12 cellular contexts compared by ENCODE assay signal in genomic region chr16:17590711-17591654, GRCh38.
DNase-seq lines count a peak whose midpoint lies in the region; ATAC-seq and TF ChIP-seq lines count a peak whose summit lies in the region.
"Had no signal": no experiment of that assay in that cellular context is flagged by ENCODE, and none has a peak within 500 bp of the region (broad histone marks: within the 10 kb centered on the region; RNA-seq: fewer than 3 reads in every experiment).

No MANE protein-coding gene starts in this region.

- H3K4me3 Mint-ChIP-seq in activated CD8-positive, alpha-beta T cell treated with anti-CD3 and anti-CD28 coated beads, Interleukin-2, amount 10 ng/mL, durations not matched to agents 7 days and 5 days: no peak overlapping the region

- H3K4me3 ChIP-seq in sigmoid colon (no peak overlapping the region), OCI-LY7 (ENCODE audit: low read depth, low read length, poor library complexity, severe bottlenecking) (no peak overlapping the region)
- H3K4me3 ChIP-seq: tibial artery had no signal

- H3K36me3 Mint-ChIP-seq in activated CD8-positive, alpha-beta T cell treated with anti-CD3 and anti-CD28 coated beads, Interleukin-2, amount 10 ng/mL, durations not matched to agents 7 days and 5 days (ENCODE audit: low read depth): no peaks in the 10 kb centered on the region

- H3K27ac ChIP-seq in sigmoid colon (no peak overlapping the region), OCI-LY7 (ENCODE audit: low read depth, low read length, poor library complexity, severe bottlenecking) (no peak overlapping the region)
- H3K27ac ChIP-seq: KMS-11, tibial artery had no signal

- peaks cover 3% of the 10 kb centered on the region for H3K9me3 Mint-ChIP-seq in activated CD8-positive, alpha-beta T cell treated with anti-CD3 and anti-CD28 coated beads, Interleukin-2, amount 10 ng/mL, durations not matched to agents 7 days and 5 days (ENCODE audit: insufficient read depth)

- TF ChIP-seq EP300 in sigmoid colon (IDR thresholded peaks at IDR 0.05): no peak

- no peak overlapping the region for H3K4me2 ChIP-seq in OCI-LY7 (ENCODE audit: low read length)
- H3K4me2 ChIP-seq: KMS-11 had no signal

- no peaks in the 10 kb centered on the region for H3K79me2 ChIP-seq in OCI-LY7 (ENCODE audit: insufficient read depth, low read depth, low read length)

- no peak for TF ChIP-seq CTCF in sigmoid colon (IDR thresholded peaks at IDR 0.05)
- no peak for TF ChIP-seq CTCF in OCI-LY7 (conservative IDR thresholded peaks at IDR 0.05; ENCODE audit: low read length)

- H3K36me3 ChIP-seq in sigmoid colon: no peaks in the 10 kb centered on the region
- no peaks in the 10 kb centered on the region for H3K36me3 ChIP-seq in OCI-LY7 (ENCODE audit: insufficient read depth, low read length)
- H3K36me3 ChIP-seq: tibial artery had no signal

- ATAC-seq in activated CD8-positive, alpha-beta T cell treated with anti-CD3 and anti-CD28 coated beads, Interleukin-2, amount 10 ng/mL, durations not matched to agents 7 days and 5 days: peak; percentile 76
- no peak for ATAC-seq in GM18498 (IDR thresholded peaks at IDR 0.05; ENCODE audit: unreplicated experiment)

- H3K27me3 ChIP-seq in sigmoid colon: no peaks in the 10 kb centered on the region
- H3K27me3 ChIP-seq: tibial artery had no signal

- no TSS peak for BruUV-seq in OCI-LY7 (replicated peaks; lab: Mats Ljungman, UMichigan)

- peaks cover 10% of the 10 kb centered on the region for H3K4me1 Mint-ChIP-seq in activated CD8-positive, alpha-beta T cell treated with anti-CD3 and anti-CD28 coated beads, Interleukin-2, amount 10 ng/mL, durations not matched to agents 7 days and 5 days (ENCODE audit: low read depth)

- H3K27me3 Mint-ChIP-seq in activated CD8-positive, alpha-beta T cell treated with anti-CD3 and anti-CD28 coated beads, Interleukin-2, amount 10 ng/mL, durations not matched to agents 7 days and 5 days (ENCODE audit: low read depth): peaks cover 10% of the 10 kb centered on the region

- peak overlapping the region; percentile 71 for H3K27ac Mint-ChIP-seq in activated CD8-positive, alpha-beta T cell treated with anti-CD3 and anti-CD28 coated beads, Interleukin-2, amount 10 ng/mL, durations not matched to agents 7 days and 5 days

- no peaks in the 10 kb centered on the region for H4K20me1 ChIP-seq in OCI-LY7 (ENCODE audit: insufficient read depth, low read length)

- intact Hi-C loops in sigmoid colon (cut with DNase I) (loop anchor here (5.0 kb wide), 1 partner anchor 49 kb away; no protein-coding TSS in a partner anchor), OCI-LY7 (cut with micrococcal nuclease; ENCODE audit: unreplicated experiment) (no loop called here)

- no peak overlapping the region for H2AFZ ChIP-seq in OCI-LY7 (ENCODE audit: low read length)

- no peak for TF ChIP-seq POLR2A in sigmoid colon (IDR thresholded peaks at IDR 0.05)

- DNase-seq in OCI-M1 (lab: John Stamatoyannopoulos, UW): peak; percentile 69
- peak; percentile 61 for DNase-seq in activated CD8-positive, alpha-beta T cell treated with anti-CD3 and anti-CD28 coated beads, Interleukin-2, amount 10 ng/mL, durations not matched to agents 7 days and 5 days
- DNase-seq in fibroblast of gingiva (ENCODE audit: low read depth): peak; percentile 14
- DNase-seq in stimulated activated CD8-positive, alpha-beta memory T cell treated with anti-CD3 and anti-CD28 coated beads, Interleukin-4, amount 100 ng/mL, for 48 hours: peak; percentile 76
- no peak for DNase-seq in sigmoid colon
- no peak for DNase-seq in GF-D8 (lab: John Stamatoyannopoulos, UW)
- DNase-seq in OCI-LY7 (ENCODE audit: low spot score): no peak
- DNase-seq: GDM1, posterior cingulate gyrus, tibial artery had no signal

- POLR2A ChIA-PET in activated CD8-positive, alpha-beta T cell treated with anti-CD3 and anti-CD28 coated beads, Interleukin-2, amount 10 ng/mL, durations not matched to agents 7 days and 5 days (lab: Charles Lee): no interaction called here
- POLR2A ChIA-PET in OCI-LY7 (lab: Charles Lee): no interaction called here

- 63 to 79% methylated on average over 9 of the region's 9 CpGs for WGBS in sigmoid colon, 2 donors

- H3K9me2 ChIP-seq in OCI-LY7 (ENCODE audit: insufficient read depth, low read length): no peaks in the 10 kb centered on the region

- H3K4me1 ChIP-seq in sigmoid colon (no peaks in the 10 kb centered on the region), OCI-LY7 (ENCODE audit: insufficient read depth, low read length, poor library complexity, severe bottlenecking) (no peaks in the 10 kb centered on the region)
- H3K4me1 ChIP-seq: tibial artery had no signal

- no peaks in the 10 kb centered on the region for H3K9me3 ChIP-seq in sigmoid colon
- no peaks in the 10 kb centered on the region for H3K9me3 ChIP-seq in OCI-LY7 (ENCODE audit: low read length)
- H3K9me3 ChIP-seq: tibial artery had no signal

- CTCF ChIA-PET in activated CD8-positive, alpha-beta T cell treated with anti-CD3 and anti-CD28 coated beads, Interleukin-2, amount 10 ng/mL, durations not matched to agents 7 days and 5 days (lab: Charles Lee): interaction anchor here (3.7 kb wide), 1 partner anchor 12 kb away, joined by 24 read pairs; no protein-coding TSS in a partner anchor
- CTCF ChIA-PET in OCI-LY7 (lab: Charles Lee; ENCODE audit: unreplicated experiment): no interaction called here

Comparison
In these comparisons a context has a peak if more than half of its experiments do, and no peak if none do; other contexts are left out.
1. DNase-seq: peak in OCI-M1 (single experiment), activated CD8-positive, alpha-beta T cell treated with anti-CD3 and anti-CD28 coated beads, Interleukin-2, amount 10 ng/mL, durations not matched to agents 7 days and 5 days (single experiment), fibroblast of gingiva (single experiment) and stimulated activated CD8-positive, alpha-beta memory T cell treated with anti-CD3 and anti-CD28 coated beads, Interleukin-4, amount 100 ng/mL, for 48 hours (single experiment); none in sigmoid colon (single experiment), GF-D8 (single experiment) and OCI-LY7 (single experiment).